In the genomic region with DNA sequence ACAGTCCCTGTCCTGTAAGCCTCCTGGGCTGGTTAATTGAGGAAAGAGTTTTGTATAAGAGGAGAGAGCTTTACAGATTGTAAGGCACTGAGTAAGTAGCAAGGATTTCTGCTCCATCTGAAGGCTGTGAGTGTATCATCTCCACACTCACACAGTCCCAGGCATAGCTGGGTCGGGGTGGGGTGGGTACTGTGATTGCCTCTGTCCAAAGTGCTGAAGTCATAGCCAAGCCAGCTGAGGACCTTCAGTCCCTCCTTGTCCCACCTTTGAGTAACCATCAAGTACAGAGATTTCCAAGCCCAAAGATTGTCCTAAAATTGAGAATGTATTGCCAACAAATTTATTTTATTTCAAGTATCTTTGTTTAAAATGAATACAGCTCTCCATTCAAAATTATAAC, we compare ENCODE assay signal across 10 cellular contexts.
DNase-seq lines count a peak whose midpoint lies in the region; ATAC-seq lines count a peak whose summit lies in the region.
"Had no signal": no experiment of that assay in that cellular context is flagged by ENCODE, and none has a peak within 500 bp of the region (broad histone marks: within the 10 kb centered on the region; RNA-seq: fewer than 3 reads in every experiment).

No MANE protein-coding gene starts in this region.

- H3K4me1 Mint-ChIP-seq in activated naive CD8-positive, alpha-beta T cell (ENCODE audit: low read depth), result peaks cover 58% of the 10 kb centered on the region
- peaks cover 66% of the 10 kb centered on the region for H3K4me1 Mint-ChIP-seq in activated naive CD8-positive, alpha-beta T cell treated with anti-CD3 and anti-CD28 coated beads, Interleukin-2, amount 50 U/mL, for 24 hours

- H3K4me3 Mint-ChIP-seq in activated naive CD8-positive, alpha-beta T cell, result peak overlapping the region; percentile 13
- H3K4me3 Mint-ChIP-seq in activated naive CD8-positive, alpha-beta T cell treated with anti-CD3 and anti-CD28 coated beads, Interleukin-2, amount 50 U/mL, for 24 hours, result no peak overlapping the region

- H3K27ac Mint-ChIP-seq in activated naive CD8-positive, alpha-beta T cell, result no peak overlapping the region
- no peak overlapping the region for H3K27ac Mint-ChIP-seq in activated naive CD8-positive, alpha-beta T cell treated with anti-CD3 and anti-CD28 coated beads, Interleukin-2, amount 50 U/mL, for 24 hours

- H3K9me3 Mint-ChIP-seq in activated naive CD8-positive, alpha-beta T cell (ENCODE audit: low read depth), result no peaks in the 10 kb centered on the region
- no peaks in the 10 kb centered on the region for H3K9me3 Mint-ChIP-seq in activated naive CD8-positive, alpha-beta T cell treated with anti-CD3 and anti-CD28 coated beads, Interleukin-2, amount 50 U/mL, for 24 hours

- ATAC-seq in activated naive CD8-positive, alpha-beta T cell treated with anti-CD3 and anti-CD28 coated beads, Interleukin-2, amount 50 U/mL, for 24 hours, result no peak

- no peaks in the 10 kb centered on the region for H3K36me3 Mint-ChIP-seq in activated naive CD8-positive, alpha-beta T cell
- H3K36me3 Mint-ChIP-seq in activated naive CD8-positive, alpha-beta T cell treated with anti-CD3 and anti-CD28 coated beads, Interleukin-2, amount 50 U/mL, for 24 hours (ENCODE audit: low read depth), result no peaks in the 10 kb centered on the region

- H3K27me3 Mint-ChIP-seq in activated naive CD8-positive, alpha-beta T cell, result no peaks in the 10 kb centered on the region
- no peaks in the 10 kb centered on the region for H3K27me3 Mint-ChIP-seq in activated naive CD8-positive, alpha-beta T cell treated with anti-CD3 and anti-CD28 coated beads, Interleukin-2, amount 50 U/mL, for 24 hours

- no peak for DNase-seq in activated naive CD8-positive, alpha-beta T cell treated with anti-CD3 and anti-CD28 coated beads, Interleukin-2, amount 50 U/mL, for 24 hours
- peak; percentile 19 for DNase-seq in NOMO-1 treated with dmso at 0.1 percent for 144 hours (lab: John Stamatoyannopoulos, UW; ENCODE audit: unreplicated experiment)
- peak; percentile 71 for DNase-seq in ecto neural progenitor cell (ENCODE audit: low spot score)
- DNase-seq in retina, result peak; percentile 46
- DNase-seq in activated CD8-positive, alpha-beta memory T cell treated with anti-CD3 and anti-CD28 coated beads for 24 hours, result no peak
- DNase-seq in OCI-M2 (lab: John Stamatoyannopoulos, UW; ENCODE audit: unreplicated experiment), result no peak
- DNase-seq in NCI-H82 (lab: John Stamatoyannopoulos, UW), result no peak
- DNase-seq: activated T-cell treated with anti-CD3 and anti-CD28 coated beads, Interleukin-2, amount 50 U/mL, for 48 hours; NCI-H2171 treated with DMSO at 0.1 percent for 48 hours had no signal

Comparison
In these comparisons a context has a peak if more than half of its experiments do, and no peak if none do; other contexts are left out.
1. DNase-seq: peak in NOMO-1 treated with dmso at 0.1 percent for 144 hours (single experiment), ecto neural progenitor cell (single experiment) and retina (single experiment); none in activated naive CD8-positive, alpha-beta T cell treated with anti-CD3 and anti-CD28 coated beads, Interleukin-2, amount 50 U/mL, for 24 hours (single experiment), activated CD8-positive, alpha-beta memory T cell treated with anti-CD3 and anti-CD28 coated beads for 24 hours (single experiment), OCI-M2 (single experiment) and NCI-H82 (single experiment).